Comparison of ENCODE assay signal across 26 cellular contexts in genomic region chr2:58607479-58607878, GRCh38.
"Had no signal": no experiment of that assay in that cellular context is flagged by ENCODE, and none has a peak within 500 bp of the region (broad histone marks: within the 10 kb centered on the region; RNA-seq: fewer than 3 reads in every experiment).

No MANE protein-coding gene starts in this region.

- H3K4me3 ChIP-seq: neural progenitor cell, pancreas, prostate gland, right atrium auricular region, right lobe of liver, sigmoid colon, stomach, thoracic aorta, thyroid gland, tibial nerve, upper lobe of left lung, vagina had no signal

- H3K9ac ChIP-seq: neural progenitor cell had no signal

- H3K36me3 Mint-ChIP-seq: natural killer cell; neural progenitor cell; stimulated activated effector memory CD8-positive, alpha-beta T cell treated with anti-CD3 and anti-CD28 coated beads, Interleukin-12 subunit alpha, Interleukin-12 subunit beta, amount 100 ng/mL, for 72 hours; stimulated activated naive B cell treated with anti-CD40 and anti-IgM and Interleukin-4, amounts not matched to agents 10 μg/mL and 1 μg/mL and 100 μg/mL, for 72 hours had no signal

- H3K27ac Mint-ChIP-seq: natural killer cell; nephron; neural progenitor cell; stimulated activated effector memory CD8-positive, alpha-beta T cell treated with anti-CD3 and anti-CD28 coated beads, Interleukin-12 subunit alpha, Interleukin-12 subunit beta, amount 100 ng/mL, for 72 hours; stimulated activated naive B cell treated with anti-CD40 and anti-IgM and Interleukin-4, amounts not matched to agents 10 μg/mL and 1 μg/mL and 100 μg/mL, for 72 hours; stimulated activated naive CD8-positive, alpha-beta T cell treated with anti-CD3 and anti-CD28 coated beads, Interleukin-15, Interleukin-2, amounts not matched to agents 100 ng/mL and 50 ng/mL, for 24 hours had no signal

- H3K4me1 Mint-ChIP-seq: natural killer cell; nephron; neural progenitor cell; stimulated activated effector memory CD8-positive, alpha-beta T cell treated with anti-CD3 and anti-CD28 coated beads, Interleukin-12 subunit alpha, Interleukin-12 subunit beta, amount 100 ng/mL, for 72 hours had no signal

- H3K27me3 ChIP-seq: neural progenitor cell, pancreas, right atrium auricular region, right lobe of liver, sigmoid colon, stomach, thyroid gland, tibial nerve, upper lobe of left lung, vagina had no signal

- H3K4me3 Mint-ChIP-seq: natural killer cell; nephron; neural progenitor cell; stimulated activated effector memory CD8-positive, alpha-beta T cell treated with anti-CD3 and anti-CD28 coated beads, Interleukin-12 subunit alpha, Interleukin-12 subunit beta, amount 100 ng/mL, for 72 hours; stimulated activated naive B cell treated with anti-CD40 and anti-IgM and Interleukin-4, amounts not matched to agents 10 μg/mL and 1 μg/mL and 100 μg/mL, for 72 hours; stimulated activated naive CD8-positive, alpha-beta T cell treated with anti-CD3 and anti-CD28 coated beads, Interleukin-15, Interleukin-2, amounts not matched to agents 100 ng/mL and 50 ng/mL, for 24 hours had no signal

- DNase-seq: natural killer cell; occipital lobe; pancreas; retina; right lobe of liver; sigmoid colon; small intestine; stimulated activated CD4-positive, alpha-beta T cell treated with anti-CD3 and anti-CD28 coated beads, Interleukin-15, amount 100 ng/mL, for 24 hours; stimulated activated CD4-positive, alpha-beta T cell treated with anti-CD3 and anti-CD28 coated beads, Interleukin-2, amount 100 ng/mL, for 24 hours; stimulated activated CD4-positive, alpha-beta T cell treated with anti-CD3 and anti-CD28 coated beads, Interleukin-2, amount 100 ng/mL, for 48 hours; stimulated activated CD4-positive, alpha-beta T cell treated with anti-CD3 and anti-CD28 coated beads, Interleukin-4, amount 100 ng/mL, for 24 hours; stimulated activated naive B cell treated with anti-CD40 and anti-IgM and Interleukin-4, amounts not matched to agents 10 μg/mL and 1 μg/mL and 100 μg/mL, for 72 hours; stimulated activated naive CD4-positive, alpha-beta T cell treated with Interleukin-2 at 50 U/mL for 16 hours; stomach; thyroid gland; upper lobe of left lung had no signal

- H3K27ac ChIP-seq: neural progenitor cell, pancreas, prostate gland, right atrium auricular region, right lobe of liver, sigmoid colon, stomach, thoracic aorta, thyroid gland, tibial nerve, upper lobe of left lung, vagina had no signal

- FAIRE-seq: pancreas, small intestine, urothelium cell line had no signal

- H3K4me1 ChIP-seq: pancreas, prostate gland, right atrium auricular region, right lobe of liver, sigmoid colon, stomach, thyroid gland, tibial nerve, upper lobe of left lung, vagina had no signal

- H3K4me2 ChIP-seq: neural progenitor cell had no signal

- H3K36me3 ChIP-seq: neural progenitor cell, pancreas, prostate gland, right atrium auricular region, right lobe of liver, sigmoid colon, stomach, thoracic aorta, thyroid gland, tibial nerve, upper lobe of left lung, vagina had no signal

- H3K9me3 ChIP-seq: pancreas, prostate gland, right atrium auricular region, right lobe of liver, sigmoid colon, stomach, thoracic aorta, thyroid gland, tibial nerve, upper lobe of left lung, vagina had no signal

- H3K9me3 Mint-ChIP-seq: nephron; neural progenitor cell; stimulated activated effector memory CD8-positive, alpha-beta T cell treated with anti-CD3 and anti-CD28 coated beads, Interleukin-12 subunit alpha, Interleukin-12 subunit beta, amount 100 ng/mL, for 72 hours; stimulated activated naive B cell treated with anti-CD40 and anti-IgM and Interleukin-4, amounts not matched to agents 10 μg/mL and 1 μg/mL and 100 μg/mL, for 72 hours; stimulated activated naive CD8-positive, alpha-beta T cell treated with anti-CD3 and anti-CD28 coated beads, Interleukin-15, Interleukin-2, amounts not matched to agents 100 ng/mL and 50 ng/mL, for 24 hours had no signal
